9 cellular contexts compared by ENCODE assay signal in the genomic region with DNA sequence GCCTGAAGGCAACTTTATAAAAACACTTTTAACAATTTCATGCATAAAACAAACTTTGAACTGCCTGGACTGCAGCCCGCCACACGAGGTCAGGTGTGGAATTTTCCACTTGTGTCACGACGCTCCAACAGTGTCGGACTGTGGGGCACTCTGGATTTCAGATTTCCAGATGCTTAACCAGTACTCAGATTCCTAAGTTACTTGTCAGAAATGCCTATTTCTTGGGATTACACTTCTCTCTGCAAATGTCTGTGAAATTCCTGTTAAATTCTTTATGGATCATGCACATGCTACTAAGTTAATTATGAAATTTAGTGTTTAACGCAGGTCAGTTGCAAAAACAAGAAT. TPM values are rescaled to one million over a fixed set of nuclear protein-coding genes. Genes with fewer than 3 reads are reported as not detected.
DNase-seq lines count a peak whose midpoint lies in the region; ATAC-seq and TF ChIP-seq lines count a peak whose summit lies in the region.
"Had no signal": no experiment of that assay in that cellular context is flagged by ENCODE, and none has a peak within 500 bp of the region (broad histone marks: within the 10 kb centered on the region; RNA-seq: fewer than 3 reads in every experiment).

No MANE protein-coding gene starts in this region.

- H2AFZ ChIP-seq in fibroblast of lung (ENCODE audit: low read length): no peak overlapping the region

- H3K4me1 ChIP-seq in Panc1 (ENCODE audit: control insufficient read depth, insufficient read depth, low read length): peaks cover 35% of the 10 kb centered on the region
- peaks cover 17% of the 10 kb centered on the region for H3K4me1 ChIP-seq in fibroblast of lung (ENCODE audit: control insufficient read depth, extremely low read depth, insufficient read depth, low read length)

- H3K27ac ChIP-seq in Panc1 (ENCODE audit: low read length): peak overlapping the region; percentile 74
- H3K27ac ChIP-seq in fibroblast of lung (ENCODE audit: insufficient read depth, low read length): no peak overlapping the region

- POLR2A ChIA-PET in Panc1 (lab: Charles Lee): no interaction called here

- H3K9me3 ChIP-seq in Panc1 (ENCODE audit: control insufficient read depth, insufficient read depth, low read depth, low read length): no peaks in the 10 kb centered on the region
- no peaks in the 10 kb centered on the region for H3K9me3 ChIP-seq in fibroblast of lung (ENCODE audit: control insufficient read depth, insufficient read depth, low read depth, low read length)

- H3K27me3 Mint-ChIP-seq in Calu3 (ENCODE audit: unreplicated experiment): no peaks in the 10 kb centered on the region

- H3K4me3 ChIP-seq in Panc1 (ENCODE audit: low read depth in 2 of 2, low read length in 2 of 2): peak overlapping the region; percentile 48 to 70
- H3K4me3 ChIP-seq in fibroblast of lung (replicated peaks in 1 of 4; ENCODE audit: control extremely low read depth in 1 of 4, insufficient read depth in 1 of 4, low read depth in 3 of 4, low read length in 4 of 4): peak overlapping the region; percentile 27 to 63 (median 39)
- H3K4me3 ChIP-seq in retinal pigment epithelial cell (ENCODE audit: low read length): peak overlapping the region; percentile 52
- H3K4me3 ChIP-seq in H7 (ENCODE audit: insufficient read depth, low read depth, low read length): no peak overlapping the region

- peak overlapping the region; percentile 73 for H3K4me3 Mint-ChIP-seq in Calu3 (ENCODE audit: low read depth, unreplicated experiment)

- ATAC-seq in Panc1: no peak
- ATAC-seq in HG03025 (IDR thresholded peaks at IDR 0.05; ENCODE audit: low FRiP score, unreplicated experiment): no peak
- no peak for ATAC-seq in HG02623 (IDR thresholded peaks at IDR 0.05; ENCODE audit: unreplicated experiment)
- no peak for ATAC-seq in HG03354 (IDR thresholded peaks at IDR 0.05; ENCODE audit: poor library complexity, severe bottlenecking, unreplicated experiment)

- no peaks in the 10 kb centered on the region for H3K79me2 ChIP-seq in fibroblast of lung (ENCODE audit: control insufficient read depth, insufficient read depth, low read length)

- peaks cover 17% of the 10 kb centered on the region for H3K4me1 Mint-ChIP-seq in Calu3 (ENCODE audit: low read depth, unreplicated experiment)

- no peak overlapping the region for H3K27ac Mint-ChIP-seq in Calu3 (ENCODE audit: unreplicated experiment)
- H3K27ac Mint-ChIP-seq: activated naive CD4-positive, alpha-beta T cell treated with anti-CD3 and anti-CD28 coated beads, Interleukin-2, amount 50 U/mL, for 72 hours had no signal

- no peak for DNase-seq in Calu3
- DNase-seq in Panc1 (ENCODE audit: low read depth, low spot score): no peak
- DNase-seq in fibroblast of lung (ENCODE audit: low read depth in 2 of 2): peak; percentile 29 to 61
- no peak for DNase-seq in retinal pigment epithelial cell (ENCODE audit: low read depth)
- DNase-seq in H7: no peak

- no peaks in the 10 kb centered on the region for H4K20me1 ChIP-seq in fibroblast of lung (ENCODE audit: control insufficient read depth, extremely low read depth, insufficient read depth, low read length)

- H3K36me3 ChIP-seq in Panc1 (ENCODE audit: control insufficient read depth, insufficient read depth, low read length) (no peaks in the 10 kb centered on the region), fibroblast of lung (ENCODE audit: control insufficient read depth, insufficient read depth, low read length) (peaks cover 2% of the 10 kb centered on the region), H7 (replicated peaks; ENCODE audit: control insufficient read depth, insufficient read depth, low read length) (peaks cover 3% of the 10 kb centered on the region; the same call in 1 of the 2 replicates)

- intact Hi-C loops in Calu3 (cut with micrococcal nuclease; ENCODE audit: unreplicated experiment): no loop called here
- intact Hi-C loops in Panc1 (cut with micrococcal nuclease; ENCODE audit: unreplicated experiment): no loop called here

- H3K9me3 Mint-ChIP-seq in Calu3 (ENCODE audit: low read depth, unreplicated experiment): no peaks in the 10 kb centered on the region
- H3K9me3 Mint-ChIP-seq: activated naive CD4-positive, alpha-beta T cell treated with anti-CD3 and anti-CD28 coated beads, Interleukin-2, amount 50 U/mL, for 72 hours had no signal

- no peak for TF ChIP-seq CTCF in Calu3 (IDR thresholded peaks at IDR 0.05; ENCODE audit: unreplicated experiment)
- TF ChIP-seq CTCF in Panc1 (IDR thresholded peaks at IDR 0.05): no peak
- TF ChIP-seq CTCF in fibroblast of lung (conservative IDR thresholded peaks at IDR 0.05 in 1 of 2, IDR thresholded peaks at IDR 0.05 in 1 of 2; ENCODE audit: low read depth in 1 of 2, low read length in 2 of 2): no peak
- no peak for TF ChIP-seq CTCF in retinal pigment epithelial cell (conservative IDR thresholded peaks at IDR 0.05; ENCODE audit: low read depth, low read length)

- no peaks in the 10 kb centered on the region for H3K27me3 ChIP-seq in Panc1 (ENCODE audit: control insufficient read depth, insufficient read depth, low read length)
- H3K27me3 ChIP-seq in fibroblast of lung (ENCODE audit: control insufficient read depth, insufficient read depth, low read length): no peaks in the 10 kb centered on the region
- H3K27me3 ChIP-seq in H7 (ENCODE audit: control insufficient read depth, insufficient read depth, low read length): no peaks in the 10 kb centered on the region

- CTCF ChIA-PET in Calu3 (lab: Charles Lee): interaction anchor here (2.4 kb wide), 1 partner anchor 22 kb away, joined by 7 read pairs; no protein-coding TSS in a partner anchor
- CTCF ChIA-PET in Panc1 (lab: Charles Lee): interaction anchor here (0.7 kb wide), 1 partner anchor 52 kb away, joined by 5 read pairs; no protein-coding TSS in a partner anchor

- H3K36me3 Mint-ChIP-seq in Calu3 (ENCODE audit: insufficient read depth, unreplicated experiment): peaks cover 8% of the 10 kb centered on the region
- H3K36me3 Mint-ChIP-seq: activated naive CD4-positive, alpha-beta T cell treated with anti-CD3 and anti-CD28 coated beads, Interleukin-2, amount 50 U/mL, for 72 hours had no signal

- in situ Hi-C loops in Panc1 (cut with HindIII; ENCODE audit: low pct_unique_long_range_greater_than_20kb, low sequenced_read_pairs): no loop called here

- peak overlapping the region; percentile 90 for H3K4me2 ChIP-seq in fibroblast of lung (ENCODE audit: extremely low read depth, insufficient read depth, low read length)

- no peak overlapping the region for H3K9ac ChIP-seq in fibroblast of lung (ENCODE audit: insufficient read depth, low read length)

- BruUV-seq in Calu3 (replicated peaks; lab: Mats Ljungman, UMichigan): no TSS peak
- BruUV-seq in Panc1 (replicated peaks; lab: Mats Ljungman, UMichigan): no TSS peak

RNA-seq across cellular contexts. Expression of gene GPER1, which starts 0.5 kb away (rescaled TPM):
- total RNA-seq in Calu3 (2022) (0.26 and 1.1 TPM in 2 replicates), Panc1 (2021; ENCODE audit: unreplicated experiment) (2.9 TPM), fibroblast of lung (1.5 and 2.3 TPM in 2 replicates)
- 3.9 TPM for polyA plus RNA-seq in Panc1 (2012; ENCODE audit: insufficient read length)
- polyA plus RNA-seq in fibroblast of lung: 2.0 and 2.4 TPM in 2 replicates
- 2.2 and 2.9 TPM in 2 replicates for polyA plus RNA-seq in fibroblast of lung (2012)
- 3.5 TPM in 2 replicates for polyA minus RNA-seq in fibroblast of lung (ENCODE audit: low replicate concordance)
- 0.14 and 0.63 TPM in 2 replicates for total RNA-seq in H7 (2014; rRNA removed; shearing (Covaris generic))
- total RNA-seq: activated naive CD4-positive, alpha-beta T cell treated with anti-CD3 and anti-CD28 coated beads, Interleukin-2, amount 50 U/mL, for 72 hours had no signal

RNA-seq across cellular contexts. Expression of gene GPR146, which starts 43.1 kb away (rescaled TPM):
- total RNA-seq in Calu3 (2022) (0.66 and 1.8 TPM in 2 replicates), Panc1 (2021; ENCODE audit: unreplicated experiment) (2.9 TPM), fibroblast of lung (3.1 and 3.3 TPM in 2 replicates)
- polyA plus RNA-seq in Panc1 (2012; ENCODE audit: insufficient read length): 3.6 TPM
- polyA plus RNA-seq in fibroblast of lung: 0.30 and 2.2 TPM in 2 replicates
- 0.27 and 0.87 TPM in 2 replicates for polyA plus RNA-seq in fibroblast of lung (2012)
- 0.44 and 18.7 TPM in 2 replicates for polyA minus RNA-seq in fibroblast of lung (ENCODE audit: low replicate concordance)
- total RNA-seq in H7 (2014; rRNA removed; shearing (Covaris generic)): 0.07 and 0.87 TPM in 2 replicates

Comparison
In these comparisons a context has a peak if more than half of its experiments do, and no peak if none do; other contexts are left out.
1. DNase-seq: peak in fibroblast of lung (2 of 2); none in Calu3 (single experiment), Panc1 (single experiment), retinal pigment epithelial cell (single experiment) and H7 (single experiment).